2 cellular contexts compared by ENCODE assay signal in the genomic region with DNA sequence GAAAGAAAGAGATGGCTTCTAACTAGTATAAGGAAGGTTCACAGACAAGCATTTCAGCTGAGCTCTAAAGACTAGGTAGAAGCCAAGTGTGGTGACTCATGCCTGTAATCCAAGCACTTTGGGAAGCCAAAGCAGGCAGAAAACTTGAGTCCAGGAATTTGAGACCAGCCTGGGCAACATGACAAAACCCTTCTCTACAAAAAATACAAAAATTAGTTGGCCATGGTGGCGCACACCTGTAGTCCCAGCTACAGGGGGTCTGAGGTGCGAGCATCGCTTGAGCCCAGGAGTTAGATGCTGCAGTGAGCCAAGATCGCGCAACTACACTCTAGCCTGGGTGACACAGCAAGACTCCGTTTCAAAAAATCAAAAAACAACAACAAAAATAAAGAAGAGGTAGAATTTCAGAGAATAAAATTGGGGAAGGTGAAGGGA.
TF ChIP-seq lines count a peak whose summit lies in the region.

No MANE protein-coding gene starts in this region.

TF ChIP-seq in A549, 52 proteins besides CTCF, POLR2A, EP300 and RAD21:
- TF ChIP-seq CHD2 (IDR thresholded peaks at IDR 0.05; ENCODE audit: low read length, partially characterized antibody) (no peak), FOSL2 (IDR thresholded peaks at IDR 0.05) (no peak), FOSL2 (CRISPR knock-in tag; IDR thresholded peaks at IDR 0.05) (peak; percentile 50; the same call in 1 of the 2 replicates), NPAS2 (CRISPR knock-in tag; IDR thresholded peaks at IDR 0.05; ENCODE audit: borderline replicate concordance) (no peak), EHMT2 (IDR thresholded peaks at IDR 0.05; ENCODE audit: low read depth) (no peak), ZFP36 (IDR thresholded peaks at IDR 0.05; ENCODE audit: borderline replicate concordance, partially characterized antibody) (no peak)

TF ChIP-seq in K562, 482 proteins besides CTCF, POLR2A, EP300 and RAD21:
- TF ChIP-seq SOX6 (IDR thresholded peaks at IDR 0.05) (no peak), SPI1 (IDR thresholded peaks at IDR 0.05; ENCODE audit: borderline replicate concordance, low read depth, low read length) (no peak), ZNF398 (CRISPR knock-in tag; IDR thresholded peaks at IDR 0.05) (no peak), ZNF316 (IDR thresholded peaks at IDR 0.05) (no peak), ZZZ3 (IDR thresholded peaks at IDR 0.05) (no peak), ZNF778 (CRISPR knock-in tag; IDR thresholded peaks at IDR 0.05) (no peak), ZC3H11A (IDR thresholded peaks at IDR 0.05; ENCODE audit: low read depth, low read length) (no peak), CREBBP (IDR thresholded peaks at IDR 0.05; ENCODE audit: low read depth, low read length) (no peak), ETV5 (CRISPR knock-in tag; IDR thresholded peaks at IDR 0.05; ENCODE audit: low read depth) (no peak), JUND (IDR thresholded peaks at IDR 0.05; ENCODE audit: borderline replicate concordance, low read depth, low read length) (peak; percentile 50; the same call in 1 of the 2 replicates), JUND (tag; IDR thresholded peaks at IDR 0.05; ENCODE audit: borderline replicate concordance, low read depth, low read length) (0 out of 3 replicates have a peak, but pooled peaks have one; percentile 11), U2AF2 (optimal IDR thresholded peaks at IDR 0.05; ENCODE audit: low read depth, low read length) (no peak), FOSL1 (tag; conservative IDR thresholded peaks at IDR 0.05) (peak; percentile 59), BRCA1 (IDR thresholded peaks at IDR 0.05) (no peak), BRCA1 (CRISPR knock-in tag; IDR thresholded peaks at IDR 0.05) (no peak), ZEB2 (IDR thresholded peaks at IDR 0.05) (no peak), TFAM (CRISPR knock-in tag; conservative IDR thresholded peaks at IDR 0.05) (no peak)
- TF ChIP-seq, protein P1, sequence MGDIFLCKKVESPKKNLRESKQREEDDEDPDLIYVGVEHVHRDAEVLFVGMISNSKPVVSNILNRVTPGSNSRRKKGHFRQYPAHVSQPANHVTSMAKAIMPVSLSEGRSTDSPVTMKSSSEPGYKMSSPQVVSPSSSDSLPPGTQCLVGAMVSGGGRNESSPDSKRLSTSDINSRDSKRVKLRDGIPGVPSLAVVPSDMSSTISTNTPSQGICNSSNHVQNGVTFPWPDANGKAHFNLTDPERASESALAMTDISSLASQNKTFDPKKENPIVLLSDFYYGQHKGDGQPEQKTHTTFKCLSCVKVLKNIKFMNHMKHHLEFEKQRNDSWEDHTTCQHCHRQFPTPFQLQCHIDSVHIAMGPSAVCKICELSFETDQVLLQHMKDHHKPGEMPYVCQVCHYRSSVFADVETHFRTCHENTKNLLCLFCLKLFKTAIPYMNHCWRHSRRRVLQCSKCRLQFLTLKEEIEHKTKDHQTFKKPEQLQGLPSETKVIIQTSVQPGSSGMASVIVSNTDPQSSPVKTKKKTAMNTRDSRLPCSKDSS (IDR thresholded peaks at IDR 0.05; ENCODE audit: low read depth, partially characterized antibody), result no peak
- TF ChIP-seq, protein P2, sequence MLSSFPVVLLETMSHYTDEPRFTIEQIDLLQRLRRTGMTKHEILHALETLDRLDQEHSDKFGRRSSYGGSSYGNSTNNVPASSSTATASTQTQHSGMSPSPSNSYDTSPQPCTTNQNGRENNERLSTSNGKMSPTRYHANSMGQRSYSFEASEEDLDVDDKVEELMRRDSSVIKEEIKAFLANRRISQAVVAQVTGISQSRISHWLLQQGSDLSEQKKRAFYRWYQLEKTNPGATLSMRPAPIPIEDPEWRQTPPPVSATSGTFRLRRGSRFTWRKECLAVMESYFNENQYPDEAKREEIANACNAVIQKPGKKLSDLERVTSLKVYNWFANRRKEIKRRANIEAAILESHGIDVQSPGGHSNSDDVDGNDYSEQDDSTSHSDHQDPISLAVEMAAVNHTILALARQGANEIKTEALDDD (IDR thresholded peaks at IDR 0.05), result peak; percentile 73
- TF ChIP-seq, protein P3, sequence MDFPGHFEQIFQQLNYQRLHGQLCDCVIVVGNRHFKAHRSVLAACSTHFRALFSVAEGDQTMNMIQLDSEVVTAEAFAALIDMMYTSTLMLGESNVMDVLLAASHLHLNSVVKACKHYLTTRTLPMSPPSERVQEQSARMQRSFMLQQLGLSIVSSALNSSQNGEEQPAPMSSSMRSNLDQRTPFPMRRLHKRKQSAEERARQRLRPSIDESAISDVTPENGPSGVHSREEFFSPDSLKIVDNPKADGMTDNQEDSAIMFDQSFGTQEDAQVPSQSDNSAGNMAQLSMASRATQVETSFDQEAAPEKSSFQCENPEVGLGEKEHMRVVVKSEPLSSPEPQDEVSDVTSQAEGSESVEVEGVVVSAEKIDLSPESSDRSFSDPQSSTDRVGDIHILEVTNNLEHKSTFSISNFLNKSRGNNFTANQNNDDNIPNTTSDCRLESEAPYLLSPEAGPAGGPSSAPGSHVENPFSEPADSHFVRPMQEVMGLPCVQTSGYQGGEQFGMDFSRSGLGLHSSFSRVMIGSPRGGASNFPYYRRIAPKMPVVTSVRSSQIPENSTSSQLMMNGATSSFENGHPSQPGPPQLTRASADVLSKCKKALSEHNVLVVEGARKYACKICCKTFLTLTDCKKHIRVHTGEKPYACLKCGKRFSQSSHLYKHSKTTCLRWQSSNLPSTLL (IDR thresholded peaks at IDR 0.05), result no peak
- TF ChIP-seq, protein P4, sequence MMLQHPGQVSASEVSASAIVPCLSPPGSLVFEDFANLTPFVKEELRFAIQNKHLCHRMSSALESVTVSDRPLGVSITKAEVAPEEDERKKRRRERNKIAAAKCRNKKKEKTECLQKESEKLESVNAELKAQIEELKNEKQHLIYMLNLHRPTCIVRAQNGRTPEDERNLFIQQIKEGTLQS (IDR thresholded peaks at IDR 0.05), result peak; percentile 69
- TF ChIP-seq, protein P4 (CRISPR knock-in tag; conservative IDR thresholded peaks at IDR 0.05), result no peak
